ENCODE assay signal across 17 cellular contexts in the genomic region with DNA sequence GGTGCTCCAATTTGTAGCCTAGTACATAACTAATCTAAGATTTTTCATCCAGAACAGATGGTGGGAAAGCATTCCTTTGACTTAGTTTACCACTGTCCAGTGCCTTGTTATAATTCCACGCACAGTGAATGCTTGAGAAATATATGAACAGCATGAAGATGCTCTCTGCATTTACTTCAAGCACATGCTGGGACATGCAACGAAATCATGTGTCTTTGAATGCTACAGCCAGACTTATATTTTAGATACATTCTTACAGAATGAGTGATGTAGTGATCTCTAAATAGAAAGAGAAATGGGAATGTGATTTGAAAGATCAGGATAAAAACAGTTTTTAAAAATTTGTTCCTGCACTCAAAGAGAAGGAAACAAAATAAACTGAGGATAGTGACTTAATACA.
DNase-seq lines count a peak whose midpoint lies in the region; ATAC-seq and TF ChIP-seq lines count a peak whose summit lies in the region.
"Had no signal": no experiment of that assay in that cellular context is flagged by ENCODE, and none has a peak within 500 bp of the region (broad histone marks: within the 10 kb centered on the region; RNA-seq: fewer than 3 reads in every experiment).

No MANE protein-coding gene starts in this region.

- no peaks in the 10 kb centered on the region for H3K79me1 ChIP-seq in IMR-90 (ENCODE audit: low read depth in 1 of 2, low read length in 2 of 2)

- H3K9me1 ChIP-seq in IMR-90 (ENCODE audit: insufficient read depth, low read length): peaks cover 7% of the 10 kb centered on the region; the same call in 1 of the 2 replicates

- H3K4me3 ChIP-seq in IMR-90 (ENCODE audit: insufficient read depth, low read depth, low read length) (no peak overlapping the region), RWPE2 (ENCODE audit: severe bottlenecking) (no peak overlapping the region)
- H3K4me3 ChIP-seq: GM12878, GM23338 had no signal

- no peaks in the 10 kb centered on the region for H3K36me3 ChIP-seq in IMR-90 (ENCODE audit: control insufficient read depth, insufficient read depth, low read length)
- no peaks in the 10 kb centered on the region for H3K36me3 ChIP-seq in RWPE2 (ENCODE audit: low read depth)

- H3K27ac ChIP-seq in IMR-90 (ENCODE audit: insufficient read depth, low read length): no peak overlapping the region
- H3K27ac ChIP-seq in RWPE2 (ENCODE audit: poor library complexity, severe bottlenecking): no peak overlapping the region
- peak overlapping the region; percentile 6 for H3K27ac ChIP-seq in foreskin keratinocyte

- whole genome bisulfite sequencing in IMR-90 (ENCODE audit: extremely low coverage in 2 of 2, insufficient read length in 1 of 2), 2 experiments: no CpG with 5 or more reads among the region's 2 CpGs

- no peak for TF ChIP-seq CTCF in IMR-90 (conservative IDR thresholded peaks at IDR 0.05; ENCODE audit: low read depth, low read length)
- no peak for TF ChIP-seq CTCF in RWPE2 (IDR thresholded peaks at IDR 0.05; ENCODE audit: poor library complexity, severe bottlenecking)
- TF ChIP-seq CTCF in foreskin keratinocyte (conservative IDR thresholded peaks at IDR 0.05): no peak

- no peak overlapping the region for H2BK120ac ChIP-seq in IMR-90 (ENCODE audit: low read depth, low read length)

- intact Hi-C loops in IMR-90 (cut with micrococcal nuclease): no loop called here

- no peak overlapping the region for H2BK20ac ChIP-seq in IMR-90 (ENCODE audit: low read depth, low read length)

- POLR2A ChIA-PET in IMR-90 (lab: Charles Lee; ENCODE audit: unreplicated experiment): no interaction called here

- ATAC-seq in IMR-90 (ENCODE audit: low read depth) (no peak), RWPE2 (ENCODE audit: low read depth) (peak; percentile 71), foreskin keratinocyte (peak; percentile 68), GM21717 (IDR thresholded peaks at IDR 0.05; ENCODE audit: unreplicated experiment) (no peak), GM21576 (IDR thresholded peaks at IDR 0.05; ENCODE audit: unreplicated experiment) (no peak)
- ATAC-seq: CD8-positive, alpha-beta T cell; GM12878; GM23338; HCT116 had no signal

- H4K91ac ChIP-seq in IMR-90 (ENCODE audit: insufficient read depth, low read depth, low read length): no peak overlapping the region

- no peak overlapping the region for H2AFZ ChIP-seq in IMR-90 (replicated peaks; ENCODE audit: low read length, poor library complexity)
- H2AFZ ChIP-seq: GM23338 had no signal

- H3K4me2 ChIP-seq in IMR-90 (ENCODE audit: low read depth, low read length): no peak overlapping the region
- H3K4me2 ChIP-seq: GM23338 had no signal

- H2AK5ac ChIP-seq in IMR-90 (ENCODE audit: low read depth, low read length): no peak overlapping the region; the same call in 1 of the 2 replicates

- no peak overlapping the region for H3K4ac ChIP-seq in IMR-90 (ENCODE audit: low read depth, low read length)

- in situ Hi-C loops in IMR-90 (cut with MboI; ENCODE audit: low sequenced_read_pairs): no loop called here

- H4K8ac ChIP-seq in IMR-90 (ENCODE audit: low read depth in 2 of 2, low read length in 2 of 2): no peak overlapping the region

- no peak overlapping the region for H2BK5ac ChIP-seq in IMR-90 (ENCODE audit: low read depth, low read length, poor library complexity, severe bottlenecking)

- TF ChIP-seq RAD21 in IMR-90 (IDR thresholded peaks at IDR 0.05; ENCODE audit: low read length): no peak

- H3K4me1 ChIP-seq in IMR-90 (ENCODE audit: control insufficient read depth, insufficient read depth, low read length): peaks cover 5% of the 10 kb centered on the region; the same call in 1 of the 2 replicates
- H3K4me1 ChIP-seq in RWPE2 (ENCODE audit: insufficient read depth, poor library complexity, severe bottlenecking): peaks cover 23% of the 10 kb centered on the region
- peaks cover 16% of the 10 kb centered on the region for H3K4me1 ChIP-seq in foreskin keratinocyte
- H3K4me1 ChIP-seq: Caco-2 had no signal

- no peak overlapping the region for H2BK15ac ChIP-seq in IMR-90 (ENCODE audit: low read depth, low read length)

- H4K20me1 ChIP-seq in IMR-90 (ENCODE audit: insufficient read depth, low read length): no peaks in the 10 kb centered on the region

- CTCF ChIA-PET in IMR-90 (lab: Yijun Ruan, JAX): no interaction called here

- H3K27me3 ChIP-seq in IMR-90 (ENCODE audit: control insufficient read depth, insufficient read depth, low read length): no peaks in the 10 kb centered on the region
- no peaks in the 10 kb centered on the region for H3K27me3 ChIP-seq in RWPE2 (ENCODE audit: insufficient read depth, poor library complexity, severe bottlenecking)
- H3K27me3 ChIP-seq in foreskin keratinocyte: no peaks in the 10 kb centered on the region

- H3K18ac ChIP-seq in IMR-90 (ENCODE audit: low read depth, low read length): no peak overlapping the region

- dilution Hi-C loops in IMR-90 (cut with HindIII; ENCODE audit: low sequenced_read_pairs, unreplicated experiment): no loop called here

- DNase-seq in IMR-90 (no peak), RWPE2 (ENCODE audit: low spot score) (no peak), foreskin keratinocyte (peak; percentile 56 to 82), NCI-H1092 (lab: John Stamatoyannopoulos, UW) (no peak)
- DNase-seq: C1 segment of cervical spinal cord; Caco-2; CD8-positive, alpha-beta T cell; DMS 273 treated with DMSO at 0.1 percent for 48 hours; DMS79; EL; GDM1; H9 had no signal

- H3K9me3 ChIP-seq in IMR-90 (ENCODE audit: control insufficient read depth, insufficient read depth, low read length) (no peaks in the 10 kb centered on the region), RWPE2 (ENCODE audit: severe bottlenecking) (no peaks in the 10 kb centered on the region)
- H3K9me3 ChIP-seq: Caco-2 had no signal

- no peak overlapping the region for H3K9ac ChIP-seq in IMR-90 (ENCODE audit: low read depth, low read length)

- H4K5ac ChIP-seq in IMR-90 (ENCODE audit: low read depth, low read length): no peak overlapping the region

- BruUV-seq in IMR-90 (replicated peaks; lab: Mats Ljungman, UMichigan): no TSS peak

- H3K14ac ChIP-seq in IMR-90 (replicated peaks; ENCODE audit: low read depth, low read length): no peak overlapping the region

- no peak overlapping the region for H2AK9ac ChIP-seq in IMR-90 (replicated peaks; ENCODE audit: low read depth, low read length, poor library complexity)

- H3K56ac ChIP-seq in IMR-90 (ENCODE audit: extremely low read depth, insufficient read depth, low read length): no peak overlapping the region

- 0 out of 2 replicates have a peak overlapping the region, but pooled peaks have one; percentile 65 for H3K23ac ChIP-seq in IMR-90 (ENCODE audit: low read depth, low read length)

- TF ChIP-seq POLR2A in IMR-90 (IDR thresholded peaks at IDR 0.05; ENCODE audit: low read depth, low read length): no peak

TF ChIP-seq in IMR-90, 13 proteins besides CTCF, POLR2A, EP300 and RAD21:
- TF ChIP-seq FOS (IDR thresholded peaks at IDR 0.05; ENCODE audit: low read depth, low read length) (no peak), NFE2L2 (IDR thresholded peaks at IDR 0.05; ENCODE audit: low read depth, low read length) (no peak), BHLHE40 (IDR thresholded peaks at IDR 0.05; ENCODE audit: low read depth, low read length) (no peak), RCOR1 (IDR thresholded peaks at IDR 0.05; ENCODE audit: insufficient replicate concordance, low read length) (no peak), SMC3 (IDR thresholded peaks at IDR 0.05; ENCODE audit: low read depth, low read length) (no peak), RFX5 (IDR thresholded peaks at IDR 0.05; ENCODE audit: low read depth, low read length) (no peak), CEBPB (IDR thresholded peaks at IDR 0.05; ENCODE audit: low read depth, low read length) (no peak), MAZ (IDR thresholded peaks at IDR 0.05; ENCODE audit: borderline replicate concordance, low read depth, low read length) (no peak)

Comparison
In these comparisons a context has a peak if more than half of its experiments do, and no peak if none do; other contexts are left out.
1. ATAC-seq: peak in RWPE2 (single experiment) and foreskin keratinocyte (single experiment); none in IMR-90 (single experiment), GM21717 (single experiment) and GM21576 (single experiment).
2. DNase-seq: peak in foreskin keratinocyte (2 of 2); none in IMR-90 (single experiment), RWPE2 (single experiment) and NCI-H1092 (single experiment).